ENCODE assay signal across 28 cellular contexts in the genomic region with DNA sequence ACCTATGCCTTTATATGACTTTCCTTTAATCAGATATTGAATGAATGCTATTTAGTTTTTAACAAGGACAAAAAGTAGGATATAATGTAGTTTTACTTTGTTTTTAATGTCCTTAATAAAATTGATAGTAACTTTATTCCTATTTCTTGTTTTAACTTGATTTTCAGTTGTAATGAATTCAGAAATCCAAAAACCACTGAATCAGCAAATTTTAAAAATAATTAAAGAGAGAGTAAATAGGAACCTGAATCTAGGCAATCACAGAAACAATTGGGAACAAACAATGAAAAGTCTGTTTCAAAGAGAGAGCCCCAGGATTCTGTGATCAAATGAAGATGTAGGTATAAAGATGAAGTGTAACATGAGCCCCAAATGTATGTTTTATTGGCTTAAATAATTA.
"Had no signal": no experiment of that assay in that cellular context is flagged by ENCODE, and none has a peak within 500 bp of the region (broad histone marks: within the 10 kb centered on the region; RNA-seq: fewer than 3 reads in every experiment).

No MANE protein-coding gene starts in this region.

- H3K27ac Mint-ChIP-seq: dendritic cell treated with granulocyte-macrophage colony-stimulating factor and Interleukin-4, amounts not matched to agents 40 ng/mL and 50 ng/mL, for 4 days; effector memory CD8-positive, alpha-beta T cell; endodermal cell; memory B cell had no signal

- H3K36me3 ChIP-seq: colonic mucosa, esophagus squamous epithelium, gastrocnemius medialis, heart right ventricle, left lung had no signal

- H3K4me3 Mint-ChIP-seq: dendritic cell treated with granulocyte-macrophage colony-stimulating factor and Interleukin-4, amounts not matched to agents 40 ng/mL and 50 ng/mL, for 4 days; effector memory CD8-positive, alpha-beta T cell; endodermal cell; memory B cell had no signal

- FAIRE-seq: endometrium, islet of Langerhans, keratinocyte had no signal

- DNase-seq: colonic mucosa; cortex of kidney; effector CD8-positive, alpha-beta T cell; effector memory CD8-positive, alpha-beta T cell; endodermal cell; erythroblast; esophagus squamous epithelium; foreskin fibroblast; foreskin melanocyte; gastrocnemius medialis; glutamatergic neuron; head of caudate nucleus; heart right ventricle; hippocampal formation; left cardiac atrium; left lung; left ventricle myocardium superior; mammary epithelial cell; mesendoderm; midbrain had no signal

- H3K9me3 ChIP-seq: colonic mucosa, esophagus squamous epithelium, gastrocnemius medialis, heart right ventricle, left lung had no signal

- H3K27me3 Mint-ChIP-seq: dendritic cell treated with granulocyte-macrophage colony-stimulating factor and Interleukin-4, amounts not matched to agents 40 ng/mL and 50 ng/mL, for 4 days; effector memory CD8-positive, alpha-beta T cell; memory B cell had no signal

- H3K4me1 Mint-ChIP-seq: memory B cell had no signal

- H3K4me3 ChIP-seq: colonic mucosa, esophagus squamous epithelium, gastrocnemius medialis, heart right ventricle, left lung, lung had no signal

- H3K36me3 Mint-ChIP-seq: memory B cell had no signal

- H3K27ac ChIP-seq: colonic mucosa, epithelial cell of prostate, esophagus squamous epithelium, gastrocnemius medialis, heart right ventricle, left lung had no signal

- ATAC-seq: effector memory CD8-positive, alpha-beta T cell; esophagus mucosa; gastrocnemius medialis; heart right ventricle; left cardiac atrium; left lung; left ventricle myocardium superior had no signal

- H3K4me1 ChIP-seq: colonic mucosa, esophagus squamous epithelium, gastrocnemius medialis, heart right ventricle, left lung had no signal

- H3K9me3 Mint-ChIP-seq: dendritic cell treated with granulocyte-macrophage colony-stimulating factor and Interleukin-4, amounts not matched to agents 40 ng/mL and 50 ng/mL, for 4 days; endodermal cell had no signal

- H3K27me3 ChIP-seq: colonic mucosa, esophagus squamous epithelium, gastrocnemius medialis, heart right ventricle, left lung had no signal
